Comparison of ENCODE assay signal across 1 cellular context in genomic region chr6:1473598-1473997, GRCh38.
TF ChIP-seq lines count a peak whose summit lies in the region.

No MANE protein-coding gene starts in this region.

TF ChIP-seq in H1, 55 proteins besides CTCF, POLR2A, EP300 and RAD21 (continued from another document):
- TF ChIP-seq USF2 (IDR thresholded peaks at IDR 0.05; ENCODE audit: low read length): no peak
- TF ChIP-seq YY1 (IDR thresholded peaks at IDR 0.05; ENCODE audit: low read depth, low read length): no peak
- no peak for TF ChIP-seq CBX5 (IDR thresholded peaks at IDR 0.05; ENCODE audit: low read depth, low read length)
- TF ChIP-seq TCF12 (IDR thresholded peaks at IDR 0.05; ENCODE audit: low read depth, low read length): no peak
- TF ChIP-seq ASH2L (IDR thresholded peaks at IDR 0.05; ENCODE audit: low read length): no peak
- no peak for TF ChIP-seq TAF7 (optimal IDR thresholded peaks at IDR 0.05; ENCODE audit: borderline replicate concordance, low read depth, low read length)
- no peak for TF ChIP-seq TAF1 (IDR thresholded peaks at IDR 0.05; ENCODE audit: low read depth, low read length)
- TF ChIP-seq CREB1 (IDR thresholded peaks at IDR 0.05): no peak
- TF ChIP-seq PHF8 (conservative IDR thresholded peaks at IDR 0.05; ENCODE audit: low read depth, low read length): no peak
- TF ChIP-seq SUZ12 (IDR thresholded peaks at IDR 0.05; ENCODE audit: low read length): no peak
- no peak for TF ChIP-seq KDM1A (IDR thresholded peaks at IDR 0.05; ENCODE audit: borderline replicate concordance, low read length)
- TF ChIP-seq SP2 (IDR thresholded peaks at IDR 0.05; ENCODE audit: low read length): no peak
- TF ChIP-seq BRCA1 (IDR thresholded peaks at IDR 0.05; ENCODE audit: low read depth, low read length): no peak
- TF ChIP-seq JUND (IDR thresholded peaks at IDR 0.05; ENCODE audit: low read length): no peak
- TF ChIP-seq EZH2 (IDR thresholded peaks at IDR 0.05; ENCODE audit: low read depth, low read length, severe bottlenecking): no peak
- no peak for TF ChIP-seq ATF2 (IDR thresholded peaks at IDR 0.05; ENCODE audit: low read length)
- no peak for TF ChIP-seq RXRA (IDR thresholded peaks at IDR 0.05; ENCODE audit: insufficient read depth, low read depth, low read length)
- TF ChIP-seq SP4 (IDR thresholded peaks at IDR 0.05; ENCODE audit: low read length): no peak
